Comparison of ENCODE assay signal across 14 cellular contexts in the genomic region with DNA sequence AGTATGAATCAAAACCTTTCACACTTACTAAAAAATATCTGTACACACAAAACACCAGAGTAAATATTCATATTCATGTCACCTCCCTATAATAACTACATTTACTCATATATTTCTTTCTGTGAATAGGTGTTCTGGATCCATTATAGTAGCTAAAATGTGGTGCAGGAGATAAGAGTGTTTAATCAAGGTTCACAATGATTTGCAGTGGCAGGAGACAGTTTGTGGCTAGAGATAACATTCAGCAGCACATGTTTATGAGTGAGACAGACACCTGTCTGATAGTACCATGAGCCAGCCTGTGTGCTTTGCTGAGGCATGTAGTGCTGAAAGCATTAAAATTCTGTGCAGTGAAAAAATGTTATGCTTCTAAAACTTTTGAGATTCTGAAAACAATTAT.
DNase-seq lines count a peak whose midpoint lies in the region; ATAC-seq and TF ChIP-seq lines count a peak whose summit lies in the region.
"Had no signal": no experiment of that assay in that cellular context is flagged by ENCODE, and none has a peak within 500 bp of the region (broad histone marks: within the 10 kb centered on the region; RNA-seq: fewer than 3 reads in every experiment).

No MANE protein-coding gene starts in this region.

- H3K27ac ChIP-seq in endodermal cell (ENCODE audit: low read depth, low read length): no peak overlapping the region
- no peak overlapping the region for H3K27ac ChIP-seq in naive thymus-derived CD4-positive, alpha-beta T cell (ENCODE audit: low read depth, low read length)

- no peak for TF ChIP-seq CTCF in endodermal cell (conservative IDR thresholded peaks at IDR 0.05)

- no peak overlapping the region for H3K4me3 Mint-ChIP-seq in activated CD4-positive, alpha-beta T cell treated with anti-CD3 and anti-CD28 coated beads for 36 hours
- H3K4me3 Mint-ChIP-seq in endodermal cell: no peak overlapping the region
- H3K4me3 Mint-ChIP-seq in naive thymus-derived CD4-positive, alpha-beta T cell: no peak overlapping the region

- H3K27ac Mint-ChIP-seq in activated CD4-positive, alpha-beta T cell treated with anti-CD3 and anti-CD28 coated beads for 36 hours: no peak overlapping the region
- no peak overlapping the region for H3K27ac Mint-ChIP-seq in endodermal cell
- peak overlapping the region in 6 of 9 donors; percentile 5 to 72 (median 26) for H3K27ac Mint-ChIP-seq in naive thymus-derived CD4-positive, alpha-beta T cell

- H3K4me3 ChIP-seq in endodermal cell (ENCODE audit: low read length): peak overlapping the region; percentile 56
- no peak overlapping the region for H3K4me3 ChIP-seq in naive thymus-derived CD4-positive, alpha-beta T cell (ENCODE audit: low read length)

- intact Hi-C loops in activated CD4-positive, alpha-beta T cell treated with anti-CD3 and anti-CD28 coated beads for 36 hours (cut with DNase I, micrococcal nuclease): no loop called here
- intact Hi-C loops in naive thymus-derived CD4-positive, alpha-beta T cell (cut with micrococcal nuclease): loop anchor here in 1 of 2 donors (10.0 kb wide), 1 partner anchor 80 kb away; no protein-coding TSS in a partner anchor

- peaks cover 8% of the 10 kb centered on the region for H3K4me1 Mint-ChIP-seq in activated CD4-positive, alpha-beta T cell treated with anti-CD3 and anti-CD28 coated beads for 36 hours
- H3K4me1 Mint-ChIP-seq in endodermal cell: peaks cover 5% of the 10 kb centered on the region
- peaks cover 0 to 37% (median 21%) of the 10 kb centered on the region in 7 donors for H3K4me1 Mint-ChIP-seq in naive thymus-derived CD4-positive, alpha-beta T cell

- H3K9ac ChIP-seq in endodermal cell (ENCODE audit: extremely low read depth, low read length, poor library complexity, severe bottlenecking): no peak overlapping the region
- H3K9ac ChIP-seq: SK-N-SH had no signal

- H3K36me3 ChIP-seq in endodermal cell (ENCODE audit: control insufficient read depth, insufficient read depth, low read length): no peaks in the 10 kb centered on the region
- H3K36me3 ChIP-seq in naive thymus-derived CD4-positive, alpha-beta T cell (ENCODE audit: control insufficient read depth in 2 of 3, insufficient read depth in 3 of 3, low read length in 3 of 3): no peaks in the 10 kb centered on the region

- ATAC-seq in activated CD4-positive, alpha-beta T cell treated with anti-CD3 and anti-CD28 coated beads for 36 hours: peak; percentile 30
- no peak for ATAC-seq in naive thymus-derived CD4-positive, alpha-beta T cell
- ATAC-seq: Right ventricle myocardium inferior had no signal

- H3K9me3 Mint-ChIP-seq in activated CD4-positive, alpha-beta T cell treated with anti-CD3 and anti-CD28 coated beads for 36 hours (ENCODE audit: low read depth): peaks cover 2% of the 10 kb centered on the region
- H3K9me3 Mint-ChIP-seq in endodermal cell: peaks cover 1% of the 10 kb centered on the region
- H3K9me3 Mint-ChIP-seq in naive thymus-derived CD4-positive, alpha-beta T cell: peaks cover 0 to 12% (median 5%) of the 10 kb centered on the region in 11 donors

- no peak for DNase-seq in activated CD4-positive, alpha-beta T cell treated with anti-CD3 and anti-CD28 coated beads for 36 hours
- DNase-seq in activated CD4-positive, alpha-beta T cell treated with anti-CD3 and anti-CD28 coated beads, Interleukin-2, amount 50 U/mL, for 1 hour: no peak
- DNase-seq in OCI-M1 (lab: John Stamatoyannopoulos, UW) (peak; percentile 90), endodermal cell (no peak), putamen (ENCODE audit: low spot score) (no peak), NCI-H1092 (lab: John Stamatoyannopoulos, UW) (no peak), NCI-H345 (lab: John Stamatoyannopoulos, UW) (no peak)
- DNase-seq in naive thymus-derived CD4-positive, alpha-beta T cell: no peak
- DNase-seq: C1 segment of cervical spinal cord, Calu3, NCI-H146, NCI-H774, SK-N-SH had no signal

- CTCF ChIA-PET in activated CD4-positive, alpha-beta T cell treated with anti-CD3 and anti-CD28 coated beads for 36 hours (lab: Charles Lee): no interaction called here
- CTCF ChIA-PET in naive thymus-derived CD4-positive, alpha-beta T cell (lab: Charles Lee): no interaction called here

- H3K9me3 ChIP-seq in endodermal cell (ENCODE audit: control insufficient read depth, low read length): no peaks in the 10 kb centered on the region
- no peaks in the 10 kb centered on the region for H3K9me3 ChIP-seq in naive thymus-derived CD4-positive, alpha-beta T cell (ENCODE audit: control insufficient read depth in 2 of 3, low read length in 3 of 3)
- H3K9me3 ChIP-seq: SK-N-SH had no signal

- no peaks in the 10 kb centered on the region for H3K4me1 ChIP-seq in endodermal cell (ENCODE audit: control insufficient read depth, insufficient read depth, low read length)
- H3K4me1 ChIP-seq in naive thymus-derived CD4-positive, alpha-beta T cell (ENCODE audit: control insufficient read depth in 2 of 2, insufficient read depth in 2 of 2, low read length in 2 of 2): peaks cover 0 to 5% of the 10 kb centered on the region in 2 donors

- POLR2A ChIA-PET in activated CD4-positive, alpha-beta T cell treated with anti-CD3 and anti-CD28 coated beads for 36 hours (lab: Charles Lee): no interaction called here
- POLR2A ChIA-PET in naive thymus-derived CD4-positive, alpha-beta T cell (lab: Charles Lee): no interaction called here

- H3K27me3 Mint-ChIP-seq in activated CD4-positive, alpha-beta T cell treated with anti-CD3 and anti-CD28 coated beads for 36 hours: no peaks in the 10 kb centered on the region
- H3K27me3 Mint-ChIP-seq in endodermal cell (ENCODE audit: insufficient read depth): no peaks in the 10 kb centered on the region
- no peaks in the 10 kb centered on the region for H3K27me3 Mint-ChIP-seq in naive thymus-derived CD4-positive, alpha-beta T cell

- H3K36me3 Mint-ChIP-seq in activated CD4-positive, alpha-beta T cell treated with anti-CD3 and anti-CD28 coated beads for 36 hours (ENCODE audit: low read depth): peaks cover 6% of the 10 kb centered on the region
- H3K36me3 Mint-ChIP-seq in endodermal cell (ENCODE audit: low read depth): peaks cover 2% of the 10 kb centered on the region
- peaks cover 0 to 39% (median 19%) of the 10 kb centered on the region in 5 donors for H3K36me3 Mint-ChIP-seq in naive thymus-derived CD4-positive, alpha-beta T cell

- H3K27me3 ChIP-seq in endodermal cell (ENCODE audit: control insufficient read depth, insufficient read depth, low read length, poor library complexity, severe bottlenecking): no peaks in the 10 kb centered on the region
- no peaks in the 10 kb centered on the region for H3K27me3 ChIP-seq in naive thymus-derived CD4-positive, alpha-beta T cell (ENCODE audit: control insufficient read depth in 2 of 2, insufficient read depth in 2 of 2, low read length in 2 of 2)

Comparison
In these comparisons a context has a peak if more than half of its experiments do, and no peak if none do; other contexts are left out.
1. H3K27ac Mint-ChIP-seq: peak in naive thymus-derived CD4-positive, alpha-beta T cell (6 of 9); none in activated CD4-positive, alpha-beta T cell treated with anti-CD3 and anti-CD28 coated beads for 36 hours (single experiment) and endodermal cell (single experiment).